In genomic region chr6:39517763-39518162, GRCh38 we compare ENCODE assay signal across 19 cellular contexts.
DNase-seq lines count a peak whose midpoint lies in the region; ATAC-seq lines count a peak whose summit lies in the region.
"Had no signal": no experiment of that assay in that cellular context is flagged by ENCODE, and none has a peak within 500 bp of the region (broad histone marks: within the 10 kb centered on the region; RNA-seq: fewer than 3 reads in every experiment).

No MANE protein-coding gene starts in this region.

- peak overlapping the region; percentile 17 for H3K27ac ChIP-seq in muscle layer of colon (ENCODE audit: low read depth, low read length)
- H3K27ac ChIP-seq: HL-60, RWPE1, SJCRH30 had no signal

- DNase-seq in Daoy (ENCODE audit: low read depth): peak; percentile 40
- peak; percentile 83 for DNase-seq in NCI-H226
- DNase-seq in fibroblast of gingiva (ENCODE audit: low read depth): peak; percentile 37
- DNase-seq: Calu3; CD4-positive, alpha-beta T cell; GF-D8; NCI-H1436 treated with DMSO at 0.1 percent for 48 hours; NCI-H2081; NCI-H2227 treated with DMSO at 0.1 percent for 48 hours; NCI-H526 treated with DMSO at 0.1 percent for 48 hours; SJCRH30 had no signal

- H3K27me3 ChIP-seq in muscle layer of colon (ENCODE audit: control insufficient read depth in 1 of 2, insufficient read depth in 2 of 2, low read length in 2 of 2): no peaks in the 10 kb centered on the region

- no peak for ATAC-seq in GM21825 (IDR thresholded peaks at IDR 0.05; ENCODE audit: unreplicated experiment)
- ATAC-seq in HG02759 (IDR thresholded peaks at IDR 0.05; ENCODE audit: unreplicated experiment): no peak
- no peak for ATAC-seq in HG02938 (IDR thresholded peaks at IDR 0.05; ENCODE audit: unreplicated experiment)
- ATAC-seq in HG02610 (IDR thresholded peaks at IDR 0.05; ENCODE audit: unreplicated experiment): no peak
- ATAC-seq: K562 had no signal

- peaks cover 8% of the 10 kb centered on the region for H3K4me1 ChIP-seq in muscle layer of colon (ENCODE audit: insufficient read depth, low read length)
- H3K4me1 ChIP-seq: SJCRH30 had no signal

- H3K9ac ChIP-seq in muscle layer of colon (ENCODE audit: low read length): no peak overlapping the region

- no peak overlapping the region for H3K4me3 ChIP-seq in muscle layer of colon (ENCODE audit: low read depth in 1 of 2, low read length in 2 of 2)
- H3K4me3 ChIP-seq: K562, SJCRH30 had no signal

- no peaks in the 10 kb centered on the region for H3K36me3 ChIP-seq in muscle layer of colon (ENCODE audit: insufficient read depth, low read length)
- H3K36me3 ChIP-seq: SJCRH30 had no signal

- no peaks in the 10 kb centered on the region for H3K9me3 ChIP-seq in muscle layer of colon (ENCODE audit: low read length)
- H3K9me3 ChIP-seq: SJCRH30 had no signal
